Comparison of ENCODE assay signal across 19 cellular contexts in the genomic region with DNA sequence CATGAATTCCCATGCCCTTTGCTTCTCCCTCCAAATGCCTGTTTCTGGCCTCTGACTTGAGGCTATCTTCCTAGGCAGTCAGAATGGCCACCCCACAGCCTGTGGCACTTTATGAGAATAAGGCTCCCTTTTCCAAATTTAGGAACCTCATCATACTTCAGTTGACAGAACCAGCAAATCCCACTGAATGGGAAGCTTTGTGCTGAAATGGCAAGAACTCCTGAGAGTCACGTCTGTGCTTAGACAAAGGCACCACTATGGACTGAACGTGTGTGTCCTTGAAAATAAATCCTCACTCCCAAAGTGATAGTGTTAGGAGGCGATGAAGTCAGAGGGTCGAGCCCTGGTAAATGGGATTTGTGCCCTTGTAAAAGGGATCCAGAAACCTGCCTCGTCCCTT.
"Had no signal": no experiment of that assay in that cellular context is flagged by ENCODE, and none has a peak within 500 bp of the region (broad histone marks: within the 10 kb centered on the region; RNA-seq: fewer than 3 reads in every experiment).

No MANE protein-coding gene starts in this region.

- H3K36me3 ChIP-seq: esophagus muscularis mucosa, gastrocnemius medialis, heart right ventricle, left lung, lower lobe of right lung had no signal

- H3K4me1 ChIP-seq: esophagus muscularis mucosa, foreskin keratinocyte, gastrocnemius medialis, heart right ventricle, left lung, lower lobe of right lung had no signal

- DNase-seq: dermis blood vessel endothelial cell; dorsolateral prefrontal cortex; effector CD4-positive, alpha-beta T cell; effector memory CD4-positive, alpha-beta T cell; foreskin keratinocyte; gastrocnemius medialis; glutamatergic neuron; head of caudate nucleus; heart right ventricle; hippocampal formation; left cardiac atrium; left lung; left ventricle myocardium superior; lower lobe of right lung; mesenchymal stem cell; mucosa of descending colon; naive B cell had no signal

- H3K27me3 ChIP-seq: esophagus muscularis mucosa, foreskin keratinocyte, gastrocnemius medialis, heart right ventricle, left lung had no signal

- H3K4me3 ChIP-seq: coronary artery, dorsolateral prefrontal cortex, esophagus muscularis mucosa, gastrocnemius medialis, heart right ventricle, left lung, lower lobe of right lung, mucosa of descending colon had no signal

- H3K27ac ChIP-seq: coronary artery, dorsolateral prefrontal cortex, esophagus muscularis mucosa, foreskin keratinocyte, gastrocnemius medialis, heart right ventricle, left lung, lower lobe of right lung had no signal

- H3K9me3 ChIP-seq: esophagus muscularis mucosa, gastrocnemius medialis, heart right ventricle, left lung, lower lobe of right lung had no signal
